ENCODE assay signal across 4 cellular contexts in genomic region chr15:23378946-23379345, GRCh38. TPM values are rescaled to one million over a fixed set of nuclear protein-coding genes. Genes with fewer than 3 reads are reported as not detected.
"Had no signal": no experiment of that assay in that cellular context is flagged by ENCODE, and none has a peak within 500 bp of the region (broad histone marks: within the 10 kb centered on the region; RNA-seq: fewer than 3 reads in every experiment).

No MANE protein-coding gene starts in this region.

RNA-seq across cellular contexts. Expression of gene GOLGA8S, which starts 24.4 kb away (rescaled TPM):
- total RNA-seq: LHCN-M2, M059J, NCI-H460 had no signal

RNA-seq across cellular contexts. Expression of gene GOLGA6L26, which starts 45.0 kb away (rescaled TPM):
- total RNA-seq: LHCN-M2, M059J, MCF 10A, NCI-H460 had no signal
